In the genomic region with DNA sequence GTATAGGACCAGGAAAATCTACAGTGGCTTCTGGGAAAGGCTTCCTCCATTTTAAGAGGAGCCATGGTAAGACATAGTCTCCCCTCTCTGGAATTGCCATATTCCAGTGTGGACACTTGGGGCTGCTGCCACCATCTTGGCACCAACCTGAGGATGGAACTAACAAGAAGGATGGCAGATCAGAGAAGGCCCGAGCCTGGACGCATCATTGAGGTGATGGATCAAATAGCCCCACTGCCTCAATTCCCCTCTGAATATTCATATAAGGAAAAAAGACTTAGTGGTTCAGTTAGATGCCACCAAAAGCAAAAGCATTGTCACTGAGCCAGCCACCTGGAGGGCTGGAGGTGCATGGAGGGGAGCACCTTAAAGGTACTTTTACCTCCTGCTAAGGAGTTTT, we compare ENCODE assay signal across 13 cellular contexts.
"Had no signal": no experiment of that assay in that cellular context is flagged by ENCODE, and none has a peak within 500 bp of the region (broad histone marks: within the 10 kb centered on the region; RNA-seq: fewer than 3 reads in every experiment).

No MANE protein-coding gene starts in this region.

- H3K27me3 ChIP-seq: tibial artery, upper lobe of right lung, vagina had no signal

- H3K27ac ChIP-seq: coronary artery, tibial artery, upper lobe of right lung, vagina had no signal

- H3K4me1 ChIP-seq: tibial artery, upper lobe of right lung, vagina had no signal

- H3K9me3 ChIP-seq: tibial artery, upper lobe of right lung, vagina had no signal

- ATAC-seq: upper lobe of right lung had no signal

- H3K36me3 ChIP-seq: tibial artery, upper lobe of right lung, vagina had no signal

- H3K4me3 ChIP-seq: coronary artery, tibial artery, upper lobe of right lung, vagina had no signal

- DNase-seq: effector CD8-positive, alpha-beta T cell; foreskin melanocyte; head of caudate nucleus; hippocampal formation; kidney glomerular epithelial cell; mammary epithelial cell; naive B cell; stimulated activated CD4-positive, alpha-beta T cell treated with anti-CD3 and anti-CD28 coated beads, Interleukin-4, amount 100 ng/mL, for 1 hour; stimulated activated CD8-positive, alpha-beta memory T cell treated with anti-CD3 and anti-CD28 coated beads, Interleukin-4, amount 100 ng/mL, for 48 hours; upper lobe of right lung had no signal
